ENCODE assay signal across 11 cellular contexts in genomic region chr12:26156201-26156871, GRCh38. TPM values are rescaled to one million over a fixed set of nuclear protein-coding genes. Genes with fewer than 3 reads are reported as not detected.
DNase-seq lines count a peak whose midpoint lies in the region; ATAC-seq and TF ChIP-seq lines count a peak whose summit lies in the region.
"Had no signal": no experiment of that assay in that cellular context is flagged by ENCODE, and none has a peak within 500 bp of the region (broad histone marks: within the 10 kb centered on the region; RNA-seq: fewer than 3 reads in every experiment).

No MANE protein-coding gene starts in this region.

- peaks cover 0 to 3% (median 0%) of the 10 kb centered on the region in 5 donors for H3K36me3 Mint-ChIP-seq in naive thymus-derived CD4-positive, alpha-beta T cell
- H3K36me3 Mint-ChIP-seq: activated naive CD8-positive, alpha-beta T cell treated with anti-CD3 and anti-CD28 coated beads, Interleukin-2, amount 10 ng/mL, durations not matched to agents 7 days and 5 days had no signal

- peak overlapping the region in 1 of 9 donors; percentile 16 for H3K27ac Mint-ChIP-seq in naive thymus-derived CD4-positive, alpha-beta T cell
- H3K27ac Mint-ChIP-seq: activated naive CD8-positive, alpha-beta T cell treated with anti-CD3 and anti-CD28 coated beads, Interleukin-2, amount 10 ng/mL, durations not matched to agents 7 days and 5 days had no signal

- peaks cover 0 to 5% (median 0%) of the 10 kb centered on the region in 11 donors for H3K9me3 Mint-ChIP-seq in naive thymus-derived CD4-positive, alpha-beta T cell
- H3K9me3 Mint-ChIP-seq: activated naive CD8-positive, alpha-beta T cell treated with anti-CD3 and anti-CD28 coated beads, Interleukin-2, amount 10 ng/mL, durations not matched to agents 7 days and 5 days had no signal

- peak overlapping the region; percentile 88 for H3K4me2 ChIP-seq in MM.1S (ENCODE audit: low read depth, low read length)

- intact Hi-C loops in naive thymus-derived CD4-positive, alpha-beta T cell (cut with micrococcal nuclease): no loop called here
- intact Hi-C loops in posterior vena cava (cut with DNase I): no loop called here

- H3K9me2 ChIP-seq in MM.1S (replicated peaks; ENCODE audit: insufficient read depth, low read length): no peaks in the 10 kb centered on the region

- H3K27me3 ChIP-seq in MM.1S (replicated peaks; ENCODE audit: insufficient read depth, low read length): no peaks in the 10 kb centered on the region
- H3K27me3 ChIP-seq in naive thymus-derived CD4-positive, alpha-beta T cell (ENCODE audit: control insufficient read depth in 2 of 2, insufficient read depth in 2 of 2, low read length in 2 of 2): no peaks in the 10 kb centered on the region
- H3K27me3 ChIP-seq in SJCRH30: no peaks in the 10 kb centered on the region

- peak overlapping the region; percentile 98 for H3K27ac ChIP-seq in MM.1S (ENCODE audit: low read length)
- H3K27ac ChIP-seq in naive thymus-derived CD4-positive, alpha-beta T cell (ENCODE audit: low read depth, low read length): no peak overlapping the region
- H3K27ac ChIP-seq in SJCRH30: no peak overlapping the region
- H3K27ac ChIP-seq: SK-N-MC had no signal

- CTCF ChIA-PET in naive thymus-derived CD4-positive, alpha-beta T cell (lab: Charles Lee): no interaction called here

- H3K4me3 Mint-ChIP-seq in naive thymus-derived CD4-positive, alpha-beta T cell: no peak overlapping the region
- H3K4me3 Mint-ChIP-seq: activated naive CD8-positive, alpha-beta T cell treated with anti-CD3 and anti-CD28 coated beads, Interleukin-2, amount 10 ng/mL, durations not matched to agents 7 days and 5 days had no signal

- H4K20me1 ChIP-seq in MM.1S (ENCODE audit: insufficient read depth, low read length): no peaks in the 10 kb centered on the region

- no peaks in the 10 kb centered on the region for H3K9me3 ChIP-seq in MM.1S (replicated peaks; ENCODE audit: insufficient read depth, low read length)
- no peaks in the 10 kb centered on the region for H3K9me3 ChIP-seq in naive thymus-derived CD4-positive, alpha-beta T cell (ENCODE audit: control insufficient read depth in 2 of 3, low read length in 3 of 3)
- no peaks in the 10 kb centered on the region for H3K9me3 ChIP-seq in SJCRH30 (replicated peaks)

- H3K36me3 ChIP-seq in MM.1S (replicated peaks; ENCODE audit: insufficient read depth, low read length) (no peaks in the 10 kb centered on the region), SJCRH30 (no peaks in the 10 kb centered on the region)
- H3K36me3 ChIP-seq in naive thymus-derived CD4-positive, alpha-beta T cell (ENCODE audit: control insufficient read depth in 2 of 3, insufficient read depth in 3 of 3, low read length in 3 of 3): no peaks in the 10 kb centered on the region

- H3K4me1 ChIP-seq in MM.1S (ENCODE audit: low read length) (peaks cover 66% of the 10 kb centered on the region), SJCRH30 (peaks cover 23% of the 10 kb centered on the region)
- no peaks in the 10 kb centered on the region for H3K4me1 ChIP-seq in naive thymus-derived CD4-positive, alpha-beta T cell (ENCODE audit: control insufficient read depth in 2 of 2, insufficient read depth in 2 of 2, low read length in 2 of 2)

- ATAC-seq in GM19023 (IDR thresholded peaks at IDR 0.05; ENCODE audit: unreplicated experiment) (peak; percentile 90), HG02759 (IDR thresholded peaks at IDR 0.05; ENCODE audit: unreplicated experiment) (peak; percentile 84)
- peak; percentile 57 for ATAC-seq in naive thymus-derived CD4-positive, alpha-beta T cell

- POLR2A ChIA-PET in naive thymus-derived CD4-positive, alpha-beta T cell (lab: Charles Lee): no interaction called here

- no peak for TF ChIP-seq CTCF in MM.1S (IDR thresholded peaks at IDR 0.05; ENCODE audit: low read length)

- H3K79me2 ChIP-seq in MM.1S (ENCODE audit: low read length): no peaks in the 10 kb centered on the region

- peaks cover 18 to 34% (median 30%) of the 10 kb centered on the region in 5 donors for H3K27me3 Mint-ChIP-seq in naive thymus-derived CD4-positive, alpha-beta T cell

- H3F3A ChIP-seq in MM.1S (ENCODE audit: insufficient read depth, low read length): peaks cover 37% of the 10 kb centered on the region

- H3K4me3 ChIP-seq in MM.1S (ENCODE audit: low read length) (peak overlapping the region; percentile 57), SJCRH30 (no peak overlapping the region)
- no peak overlapping the region for H3K4me3 ChIP-seq in naive thymus-derived CD4-positive, alpha-beta T cell (ENCODE audit: low read length)
- H3K4me3 ChIP-seq: SK-N-MC had no signal

- DNase-seq in MM.1S (peak; percentile 84), SJCRH30 (no peak), posterior vena cava (ENCODE audit: low spot score) (no peak), islet precursor cell (no peak), NCI-H187 treated with DMSO at 0.1 percent for 48 hours (lab: John Stamatoyannopoulos, UW) (no peak)
- no peak for DNase-seq in naive thymus-derived CD4-positive, alpha-beta T cell
- DNase-seq: activated naive CD8-positive, alpha-beta T cell treated with anti-CD3 and anti-CD28 coated beads, Interleukin-2, amount 10 ng/mL, durations not matched to agents 7 days and 5 days; head of caudate nucleus had no signal

- H2AFZ ChIP-seq in MM.1S (ENCODE audit: low read length): peak overlapping the region; percentile 46

- H3K9ac ChIP-seq in MM.1S (ENCODE audit: low read length): peak overlapping the region; percentile 87

- no peaks in the 10 kb centered on the region for H3K4me1 Mint-ChIP-seq in naive thymus-derived CD4-positive, alpha-beta T cell
- H3K4me1 Mint-ChIP-seq: activated naive CD8-positive, alpha-beta T cell treated with anti-CD3 and anti-CD28 coated beads, Interleukin-2, amount 10 ng/mL, durations not matched to agents 7 days and 5 days had no signal

RNA-seq across cellular contexts. Expression of gene BHLHE41, which starts 31.5 kb away (rescaled TPM):
- total RNA-seq in naive thymus-derived CD4-positive, alpha-beta T cell: 1 to 10 TPM in 1 of 5 experiments, under 1 TPM in 2, not detected in 2; 0.42 to 1.2 (median 0.84) TPM
- polyA plus RNA-seq in naive thymus-derived CD4-positive, alpha-beta T cell: not detected
- 3.1 and 4.1 TPM in 2 replicates for total RNA-seq in SJCRH30 (2014; rRNA removed; shearing (Covaris generic))
- total RNA-seq in posterior vena cava: 10 to 100 TPM; 15.9 to 18.6 TPM

RNA-seq across cellular contexts. Expression of gene SSPN, which starts 39.0 kb away (rescaled TPM):
- under 1 TPM in 2 of 5 experiments, not detected in 3; 0.22 to 0.34 TPM for total RNA-seq in naive thymus-derived CD4-positive, alpha-beta T cell
- polyA plus RNA-seq in naive thymus-derived CD4-positive, alpha-beta T cell: not detected
- 2.8 and 4.0 TPM in 2 replicates for total RNA-seq in SJCRH30 (2014; rRNA removed; shearing (Covaris generic))
- 10 to 100 TPM; 47.4 to 65.4 TPM for total RNA-seq in posterior vena cava
- total RNA-seq: activated naive CD8-positive, alpha-beta T cell treated with anti-CD3 and anti-CD28 coated beads, Interleukin-2, amount 10 ng/mL, durations not matched to agents 7 days and 5 days had no signal
